1 cellular context compared by ENCODE assay signal in the genomic region with DNA sequence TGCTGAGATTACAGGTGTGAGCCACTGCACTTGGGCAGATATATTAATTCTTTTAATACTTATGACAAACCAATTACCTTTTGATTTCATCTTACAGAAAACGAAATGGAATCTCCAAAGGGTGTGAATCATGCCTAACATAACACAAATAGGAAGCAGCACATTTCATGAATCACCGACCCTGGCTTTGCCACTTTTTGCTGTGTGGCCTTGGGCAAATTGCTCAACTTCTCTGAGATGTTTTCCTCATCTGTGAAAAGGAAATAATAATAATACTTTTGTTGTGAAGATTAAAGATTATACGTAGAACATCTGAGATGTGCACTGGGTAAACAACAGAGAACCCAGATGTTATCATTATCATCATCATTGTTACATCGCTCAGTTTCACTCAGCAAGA.
TF ChIP-seq lines count a peak whose summit lies in the region.

No MANE protein-coding gene starts in this region.

TF ChIP-seq in K562, 482 proteins besides CTCF, POLR2A, EP300 and RAD21 (continued from another document):
- peak; percentile 68 for TF ChIP-seq BCOR (IDR thresholded peaks at IDR 0.05)
